In the genomic region with DNA sequence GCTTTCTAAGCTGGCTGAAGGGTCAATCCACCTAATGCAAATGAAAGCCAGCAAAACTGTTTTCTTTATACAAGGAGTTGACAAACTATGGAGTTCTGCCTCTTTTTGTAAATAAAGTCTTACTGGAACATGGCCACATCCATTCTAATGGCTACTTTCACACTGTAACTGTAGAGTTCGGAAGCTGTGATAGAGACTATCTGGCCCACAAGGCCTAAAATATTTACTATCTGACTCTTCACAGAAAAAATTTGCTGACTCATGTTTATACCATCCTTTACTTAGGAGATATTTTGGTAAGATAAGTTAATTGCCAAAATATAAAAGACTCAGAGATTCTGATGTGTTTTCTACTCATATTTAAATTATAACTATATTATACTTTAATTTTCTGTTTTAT, we compare ENCODE assay signal across 19 cellular contexts.
DNase-seq lines count a peak whose midpoint lies in the region; ATAC-seq and TF ChIP-seq lines count a peak whose summit lies in the region.
"Had no signal": no experiment of that assay in that cellular context is flagged by ENCODE, and none has a peak within 500 bp of the region (broad histone marks: within the 10 kb centered on the region; RNA-seq: fewer than 3 reads in every experiment).

No MANE protein-coding gene starts in this region.

- H3K36me3 ChIP-seq in MM.1S (replicated peaks; ENCODE audit: insufficient read depth, low read length): no peaks in the 10 kb centered on the region

- no peaks in the 10 kb centered on the region for H3K9me3 ChIP-seq in MM.1S (replicated peaks; ENCODE audit: insufficient read depth, low read length)
- H3K9me3 ChIP-seq: tibial artery had no signal

- no peak overlapping the region for H3K4me3 Mint-ChIP-seq in natural killer cell treated with Interleukin-12 subunit alpha and Interleukin-12 subunit beta and Interleukin-15 and Interleukin-18, amount 100 ng/mL, for 72 hours
- H3K4me3 Mint-ChIP-seq: mesothelial cell of epicardium had no signal

- H3K27me3 ChIP-seq in MM.1S (replicated peaks; ENCODE audit: insufficient read depth, low read length): no peaks in the 10 kb centered on the region
- H3K27me3 ChIP-seq: tibial artery had no signal

- CTCF ChIA-PET in AG04449 (lab: Yijun Ruan, JAX): interaction anchor here (2.7 kb wide), 1 partner anchor 39 kb away, joined by 9 read pairs; no protein-coding TSS in a partner anchor

- H3K4me1 ChIP-seq in MM.1S (ENCODE audit: low read length): no peaks in the 10 kb centered on the region

- ATAC-seq in natural killer cell treated with Interleukin-12 subunit alpha and Interleukin-12 subunit beta and Interleukin-15 and Interleukin-18, amount 100 ng/mL, for 72 hours: no peak
- no peak for ATAC-seq in HG02870 (IDR thresholded peaks at IDR 0.05; ENCODE audit: unreplicated experiment)
- ATAC-seq: activated naive CD4-positive, alpha-beta T cell treated with anti-CD3 and anti-CD28 coated beads, Interleukin-2, amount 50 U/mL, for 72 hours; esophagus mucosa had no signal

- H3K27ac Mint-ChIP-seq in natural killer cell treated with Interleukin-12 subunit alpha and Interleukin-12 subunit beta and Interleukin-15 and Interleukin-18, amount 100 ng/mL, for 72 hours: no peak overlapping the region

- H3K27ac ChIP-seq in MM.1S (ENCODE audit: low read length): no peak overlapping the region
- H3K27ac ChIP-seq: SK-N-MC, tibial artery had no signal

- H3K4me1 Mint-ChIP-seq in natural killer cell treated with Interleukin-12 subunit alpha and Interleukin-12 subunit beta and Interleukin-15 and Interleukin-18, amount 100 ng/mL, for 72 hours (ENCODE audit: low read depth in 2 of 2): peaks cover 4% of the 10 kb centered on the region in 2 donors

- TF ChIP-seq CTCF in AG04449 (IDR thresholded peaks at IDR 0.05; ENCODE audit: insufficient read depth, low read length, missing control alignments): no peak
- TF ChIP-seq CTCF in MM.1S (IDR thresholded peaks at IDR 0.05; ENCODE audit: low read length): no peak

- POLR2A ChIA-PET in AG04449 (lab: Yijun Ruan, JAX): no interaction called here

- no peaks in the 10 kb centered on the region for H3K79me2 ChIP-seq in MM.1S (ENCODE audit: low read length)

- DNase-seq in AG04449 (ENCODE audit: low read depth, low spot score) (peak; percentile 26), HS-27A (ENCODE audit: low read depth) (peak; percentile 60), astrocyte of the hippocampus (ENCODE audit: low read depth, low spot score) (peak; percentile 28), kidney glomerular epithelial cell (lab: John Stamatoyannopoulos, UW) (peak; percentile 28), MM.1S (no peak), NCI-H1417 treated with DMSO at 0.1 percent for 48 hours (lab: John Stamatoyannopoulos, UW) (no peak)
- DNase-seq in natural killer cell treated with Interleukin-12 subunit alpha and Interleukin-12 subunit beta and Interleukin-15 and Interleukin-18, amount 100 ng/mL, for 72 hours (ENCODE audit: low spot score): no peak
- DNase-seq: activated CD4-positive, CD25-positive, alpha-beta regulatory T cell; AML-193; DMS53; GOT3; NCI-H2107; NK-92 treated with Interleukin-12 subunit alpha and Interleukin-12 subunit beta, amount 100 ng/mL, for 24 hours; tibial artery had no signal

- no peaks in the 10 kb centered on the region for H3F3A ChIP-seq in MM.1S (ENCODE audit: insufficient read depth, low read length)

- H3K4me3 ChIP-seq in AG04449 (ENCODE audit: low read depth, low read length) (no peak overlapping the region), MM.1S (ENCODE audit: low read length) (no peak overlapping the region)
- H3K4me3 ChIP-seq: SK-N-MC, tibial artery had no signal

- peaks cover 10% of the 10 kb centered on the region for H3K36me3 Mint-ChIP-seq in natural killer cell treated with Interleukin-12 subunit alpha and Interleukin-12 subunit beta and Interleukin-15 and Interleukin-18, amount 100 ng/mL, for 72 hours

- H2AFZ ChIP-seq in MM.1S (ENCODE audit: low read length): no peak overlapping the region

- H3K9me3 Mint-ChIP-seq in natural killer cell treated with Interleukin-12 subunit alpha and Interleukin-12 subunit beta and Interleukin-15 and Interleukin-18, amount 100 ng/mL, for 72 hours: no peaks in the 10 kb centered on the region
- H3K9me3 Mint-ChIP-seq: activated naive CD4-positive, alpha-beta T cell treated with anti-CD3 and anti-CD28 coated beads, Interleukin-2, amount 50 U/mL, for 72 hours had no signal

- H3K9me2 ChIP-seq in MM.1S (replicated peaks; ENCODE audit: insufficient read depth, low read length): no peaks in the 10 kb centered on the region

- no peak overlapping the region for H3K9ac ChIP-seq in MM.1S (ENCODE audit: low read length)

- H4K20me1 ChIP-seq in MM.1S (ENCODE audit: insufficient read depth, low read length): no peaks in the 10 kb centered on the region

- no peak overlapping the region for H3K4me2 ChIP-seq in MM.1S (ENCODE audit: low read depth, low read length)

- H3K27me3 Mint-ChIP-seq in natural killer cell treated with Interleukin-12 subunit alpha and Interleukin-12 subunit beta and Interleukin-15 and Interleukin-18, amount 100 ng/mL, for 72 hours: no peaks in the 10 kb centered on the region

Comparison
In these comparisons a context has a peak if more than half of its experiments do, and no peak if none do; other contexts are left out.
1. DNase-seq: peak in AG04449 (single experiment), HS-27A (single experiment), astrocyte of the hippocampus (single experiment) and kidney glomerular epithelial cell (single experiment); none in MM.1S (single experiment), natural killer cell treated with Interleukin-12 subunit alpha and Interleukin-12 subunit beta and Interleukin-15 and Interleukin-18, amount 100 ng/mL, for 72 hours (single experiment) and NCI-H1417 treated with DMSO at 0.1 percent for 48 hours (single experiment).